Comparison of ENCODE assay signal across 1 cellular context in genomic region chr17:6392609-6393367, GRCh38.
A peak's percentile ranks its signal among the peaks of the same experiment; 100 is the strongest.
TF ChIP-seq lines count a peak whose summit lies in the region.

No MANE protein-coding gene starts in this region.

TF ChIP-seq in HepG2, 621 proteins besides CTCF, POLR2A, EP300 and RAD21 (continued from another document and continues in another):
- peak; percentile 80 for TF ChIP-seq PAXIP1 (CRISPR knock-in tag; conservative IDR thresholded peaks at IDR 0.05)
- no peak for TF ChIP-seq ZNF674 (CRISPR knock-in tag; IDR thresholded peaks at IDR 0.05; ENCODE audit: low read depth)
- TF ChIP-seq ZNF670 (CRISPR knock-in tag; IDR thresholded peaks at IDR 0.05; ENCODE audit: borderline replicate concordance): no peak; the same call in 1 of the 2 replicates
- TF ChIP-seq HNF4G (IDR thresholded peaks at IDR 0.05; ENCODE audit: borderline replicate concordance, low read depth, low read length): peak; percentile 84
- 0 out of 2 replicates have a peak, but pooled peaks have one; percentile 24 for TF ChIP-seq HNF4G (CRISPR knock-in tag; IDR thresholded peaks at IDR 0.05; ENCODE audit: borderline replicate concordance, low read depth)
- TF ChIP-seq ARNTL (CRISPR knock-in tag; IDR thresholded peaks at IDR 0.05): no peak
- TF ChIP-seq ZSCAN30 (CRISPR knock-in tag; IDR thresholded peaks at IDR 0.05): no peak
- TF ChIP-seq KMT2B (CRISPR knock-in tag; IDR thresholded peaks at IDR 0.05): no peak
- TF ChIP-seq ZNF331 (CRISPR knock-in tag; IDR thresholded peaks at IDR 0.05): 0 out of 2 replicates have a peak, but pooled peaks have one; percentile 9
- TF ChIP-seq ZNF704 (CRISPR knock-in tag; IDR thresholded peaks at IDR 0.05; ENCODE audit: borderline replicate concordance): no peak
- TF ChIP-seq KLF9 (CRISPR knock-in tag; IDR thresholded peaks at IDR 0.05; ENCODE audit: low read depth): no peak
- no peak for TF ChIP-seq ZNF792 (CRISPR knock-in tag; IDR thresholded peaks at IDR 0.05)
- no peak for TF ChIP-seq KLF12 (CRISPR knock-in tag; IDR thresholded peaks at IDR 0.05; ENCODE audit: borderline replicate concordance)
- TF ChIP-seq, protein P1, sequence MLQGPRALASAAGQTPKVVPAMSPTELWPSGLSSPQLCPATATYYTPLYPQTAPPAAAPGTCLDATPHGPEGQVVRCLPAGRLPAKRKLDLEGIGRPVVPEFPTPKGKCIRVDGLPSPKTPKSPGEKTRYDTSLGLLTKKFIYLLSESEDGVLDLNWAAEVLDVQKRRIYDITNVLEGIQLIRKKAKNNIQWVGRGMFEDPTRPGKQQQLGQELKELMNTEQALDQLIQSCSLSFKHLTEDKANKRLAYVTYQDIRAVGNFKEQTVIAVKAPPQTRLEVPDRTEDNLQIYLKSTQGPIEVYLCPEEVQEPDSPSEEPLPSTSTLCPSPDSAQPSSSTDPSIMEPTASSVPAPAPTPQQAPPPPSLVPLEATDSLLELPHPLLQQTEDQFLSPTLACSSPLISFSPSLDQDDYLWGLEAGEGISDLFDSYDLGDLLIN (CRISPR knock-in tag; IDR thresholded peaks at IDR 0.05; ENCODE audit: borderline replicate concordance): no peak
- TF ChIP-seq, protein P2, sequence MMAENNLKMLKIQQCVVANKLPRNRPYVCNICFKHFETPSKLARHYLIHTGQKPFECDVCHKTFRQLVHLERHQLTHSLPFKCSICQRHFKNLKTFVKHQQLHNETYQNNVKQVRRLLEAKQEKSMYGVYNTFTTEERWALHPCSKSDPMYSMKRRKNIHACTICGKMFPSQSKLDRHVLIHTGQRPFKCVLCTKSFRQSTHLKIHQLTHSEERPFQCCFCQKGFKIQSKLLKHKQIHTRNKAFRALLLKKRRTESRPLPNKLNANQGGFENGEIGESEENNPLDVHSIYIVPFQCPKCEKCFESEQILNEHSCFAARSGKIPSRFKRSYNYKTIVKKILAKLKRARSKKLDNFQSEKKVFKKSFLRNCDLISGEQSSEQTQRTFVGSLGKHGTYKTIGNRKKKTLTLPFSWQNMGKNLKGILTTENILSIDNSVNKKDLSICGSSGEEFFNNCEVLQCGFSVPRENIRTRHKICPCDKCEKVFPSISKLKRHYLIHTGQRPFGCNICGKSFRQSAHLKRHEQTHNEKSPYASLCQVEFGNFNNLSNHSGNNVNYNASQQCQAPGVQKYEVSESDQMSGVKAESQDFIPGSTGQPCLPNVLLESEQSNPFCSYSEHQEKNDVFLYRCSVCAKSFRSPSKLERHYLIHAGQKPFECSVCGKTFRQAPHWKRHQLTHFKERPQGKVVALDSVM (CRISPR knock-in tag; IDR thresholded peaks at IDR 0.05): no peak
- TF ChIP-seq WIZ (CRISPR knock-in tag; IDR thresholded peaks at IDR 0.05): no peak
- no peak for TF ChIP-seq HOXA5 (CRISPR knock-in tag; IDR thresholded peaks at IDR 0.05)
- no peak for TF ChIP-seq ZNF569 (CRISPR knock-in tag; IDR thresholded peaks at IDR 0.05; ENCODE audit: borderline replicate concordance)
- no peak for TF ChIP-seq ZFP36L1 (CRISPR knock-in tag; IDR thresholded peaks at IDR 0.05)
- no peak for TF ChIP-seq SKIL (CRISPR knock-in tag; IDR thresholded peaks at IDR 0.05; ENCODE audit: borderline replicate concordance)
- TF ChIP-seq MTA1 (CRISPR knock-in tag; IDR thresholded peaks at IDR 0.05; ENCODE audit: borderline replicate concordance): 0 out of 2 replicates have a peak, but pooled peaks have one; percentile 30
- TF ChIP-seq NCOA2 (CRISPR knock-in tag; IDR thresholded peaks at IDR 0.05): no peak
- peak; percentile 46; the same call in 1 of the 2 replicates for TF ChIP-seq MIXL1 (CRISPR knock-in tag; IDR thresholded peaks at IDR 0.05)
- TF ChIP-seq AKNA (CRISPR knock-in tag; IDR thresholded peaks at IDR 0.05; ENCODE audit: borderline replicate concordance): no peak
- peak; percentile 64; the same call in 1 of the 2 replicates for TF ChIP-seq ZNF430 (CRISPR knock-in tag; IDR thresholded peaks at IDR 0.05)
- peak; percentile 24; the same call in 1 of the 2 replicates for TF ChIP-seq ZNF232 (CRISPR knock-in tag; IDR thresholded peaks at IDR 0.05; ENCODE audit: borderline replicate concordance)
- TF ChIP-seq PRDM15 (CRISPR knock-in tag; IDR thresholded peaks at IDR 0.05): no peak
- TF ChIP-seq, protein P3, sequence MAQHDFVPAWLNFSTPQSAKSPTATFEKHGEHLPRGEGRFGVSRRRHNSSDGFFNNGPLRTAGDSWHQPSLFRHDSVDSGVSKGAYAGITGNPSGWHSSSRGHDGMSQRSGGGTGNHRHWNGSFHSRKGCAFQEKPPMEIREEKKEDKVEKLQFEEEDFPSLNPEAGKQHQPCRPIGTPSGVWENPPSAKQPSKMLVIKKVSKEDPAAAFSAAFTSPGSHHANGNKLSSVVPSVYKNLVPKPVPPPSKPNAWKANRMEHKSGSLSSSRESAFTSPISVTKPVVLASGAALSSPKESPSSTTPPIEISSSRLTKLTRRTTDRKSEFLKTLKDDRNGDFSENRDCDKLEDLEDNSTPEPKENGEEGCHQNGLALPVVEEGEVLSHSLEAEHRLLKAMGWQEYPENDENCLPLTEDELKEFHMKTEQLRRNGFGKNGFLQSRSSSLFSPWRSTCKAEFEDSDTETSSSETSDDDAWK (CRISPR knock-in tag; IDR thresholded peaks at IDR 0.05): no peak
- no peak for TF ChIP-seq SATB2 (CRISPR knock-in tag; IDR thresholded peaks at IDR 0.05)
- TF ChIP-seq CHD2 (IDR thresholded peaks at IDR 0.05; ENCODE audit: low read depth, low read length): no peak
- TF ChIP-seq HDAC1 (CRISPR knock-in tag; IDR thresholded peaks at IDR 0.05): peak; percentile 50
- TF ChIP-seq TEAD3 (CRISPR knock-in tag; optimal IDR thresholded peaks at IDR 0.05; ENCODE audit: borderline replicate concordance): peak; percentile 90
- TF ChIP-seq, protein P4, sequence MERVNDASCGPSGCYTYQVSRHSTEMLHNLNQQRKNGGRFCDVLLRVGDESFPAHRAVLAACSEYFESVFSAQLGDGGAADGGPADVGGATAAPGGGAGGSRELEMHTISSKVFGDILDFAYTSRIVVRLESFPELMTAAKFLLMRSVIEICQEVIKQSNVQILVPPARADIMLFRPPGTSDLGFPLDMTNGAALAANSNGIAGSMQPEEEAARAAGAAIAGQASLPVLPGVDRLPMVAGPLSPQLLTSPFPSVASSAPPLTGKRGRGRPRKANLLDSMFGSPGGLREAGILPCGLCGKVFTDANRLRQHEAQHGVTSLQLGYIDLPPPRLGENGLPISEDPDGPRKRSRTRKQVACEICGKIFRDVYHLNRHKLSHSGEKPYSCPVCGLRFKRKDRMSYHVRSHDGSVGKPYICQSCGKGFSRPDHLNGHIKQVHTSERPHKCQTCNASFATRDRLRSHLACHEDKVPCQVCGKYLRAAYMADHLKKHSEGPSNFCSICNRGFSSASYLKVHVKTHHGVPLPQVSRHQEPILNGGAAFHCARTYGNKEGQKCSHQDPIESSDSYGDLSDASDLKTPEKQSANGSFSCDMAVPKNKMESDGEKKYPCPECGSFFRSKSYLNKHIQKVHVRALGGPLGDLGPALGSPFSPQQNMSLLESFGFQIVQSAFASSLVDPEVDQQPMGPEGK (CRISPR knock-in tag; IDR thresholded peaks at IDR 0.05): peak; percentile 76
